8 cellular contexts compared by ENCODE assay signal in genomic region chr19:797528-798414, GRCh38. TPM values are rescaled to one million over a fixed set of nuclear protein-coding genes. Genes with fewer than 3 reads are reported as not detected.
DNase-seq lines count a peak whose midpoint lies in the region; ATAC-seq and TF ChIP-seq lines count a peak whose summit lies in the region.

No MANE protein-coding gene starts in this region.

- peaks cover 42% of the 10 kb centered on the region for H3K36me3 ChIP-seq in Karpas-422 (ENCODE audit: insufficient read depth, low read length)
- peaks cover 49% of the 10 kb centered on the region for H3K36me3 ChIP-seq in RWPE2 (ENCODE audit: low read depth)
- H3K36me3 ChIP-seq in neural progenitor cell: no peaks in the 10 kb centered on the region
- peaks cover 9 to 28% (median 18%) of the 10 kb centered on the region in 4 donors for H3K36me3 ChIP-seq in stomach

- peaks cover 4% of the 10 kb centered on the region for H3K27me3 Mint-ChIP-seq in neural progenitor cell (ENCODE audit: insufficient read depth, low read depth)

- peak overlapping the region; percentile 98 for H3K4me2 ChIP-seq in Karpas-422 (ENCODE audit: low read depth, low read length, poor library complexity, severe bottlenecking)
- H3K4me2 ChIP-seq in neural progenitor cell: peak overlapping the region; percentile 94

- H3K9me3 Mint-ChIP-seq in neural progenitor cell: no peaks in the 10 kb centered on the region

- peaks cover 38% of the 10 kb centered on the region for H3K4me1 Mint-ChIP-seq in neural progenitor cell

- no peak for TF ChIP-seq POLR2A in stomach (IDR thresholded peaks at IDR 0.05)

- H3K9ac ChIP-seq in Karpas-422 (ENCODE audit: low read length) (peak overlapping the region; percentile 99), neural progenitor cell (peak overlapping the region; percentile 94)

- H3F3A ChIP-seq in neural progenitor cell (ENCODE audit: low read depth): peaks cover 29% of the 10 kb centered on the region

- H3K4me3 ChIP-seq in Karpas-422 (ENCODE audit: low read length) (peak overlapping the region; percentile 100), RWPE2 (ENCODE audit: severe bottlenecking) (peak overlapping the region; percentile 73), foreskin fibroblast (ENCODE audit: low read depth in 1 of 2, low read length in 2 of 2) (peak overlapping the region; percentile 94 to 95), neural progenitor cell (peak overlapping the region; percentile 89), stomach (peak overlapping the region; percentile 96 to 99 (median 97))

- peaks cover 49% of the 10 kb centered on the region for H4K20me1 ChIP-seq in Karpas-422 (ENCODE audit: insufficient read depth, low read depth, low read length)
- peaks cover 49% of the 10 kb centered on the region for H4K20me1 ChIP-seq in neural progenitor cell (ENCODE audit: low read depth)

- H2AFZ ChIP-seq in Karpas-422 (ENCODE audit: low read length): no peak overlapping the region
- H2AFZ ChIP-seq in neural progenitor cell (replicated peaks): no peak overlapping the region

- intact Hi-C loops in stomach (cut with DNase I; ENCODE audit: low total_unique reads): no loop called here

- 0 to 1% (median 1%) methylated on average over 37 to 126 of the region's 129 CpGs for WGBS in stomach, 5 donors

- H3K9me2 ChIP-seq in Karpas-422 (replicated peaks; ENCODE audit: insufficient read depth, low read length): no peaks in the 10 kb centered on the region

- ATAC-seq in GM21786 (IDR thresholded peaks at IDR 0.05; ENCODE audit: unreplicated experiment) (peak; percentile 27), RWPE2 (ENCODE audit: low read depth) (no peak)

- TF ChIP-seq CTCF in RWPE2 (IDR thresholded peaks at IDR 0.05; ENCODE audit: poor library complexity, severe bottlenecking) (no peak), foreskin fibroblast (IDR thresholded peaks at IDR 0.05; ENCODE audit: low read depth, low read length) (no peak), neural progenitor cell (IDR thresholded peaks at IDR 0.05) (no peak), stomach (IDR thresholded peaks at IDR 0.05) (no peak)

- H3K9me3 ChIP-seq in Karpas-422 (ENCODE audit: low read length) (no peaks in the 10 kb centered on the region), RWPE2 (ENCODE audit: severe bottlenecking) (no peaks in the 10 kb centered on the region), neural progenitor cell (ENCODE audit: low read depth) (no peaks in the 10 kb centered on the region), stomach (no peaks in the 10 kb centered on the region)

- H3K27me3 ChIP-seq in Karpas-422 (ENCODE audit: low read length) (no peaks in the 10 kb centered on the region), RWPE2 (ENCODE audit: insufficient read depth, poor library complexity, severe bottlenecking) (no peaks in the 10 kb centered on the region), neural progenitor cell (no peaks in the 10 kb centered on the region), stomach (no peaks in the 10 kb centered on the region)

- H3K27ac ChIP-seq in Karpas-422 (ENCODE audit: low read length) (peak overlapping the region; percentile 82), RWPE2 (ENCODE audit: poor library complexity, severe bottlenecking) (peak overlapping the region; percentile 89), neural progenitor cell (peak overlapping the region; percentile 99), stomach (peak overlapping the region; percentile 94 to 100 (median 96))

- H3K36me3 Mint-ChIP-seq in neural progenitor cell: peaks cover 12% of the 10 kb centered on the region

- H3K4me1 ChIP-seq in Karpas-422 (ENCODE audit: low read length) (peaks cover 13% of the 10 kb centered on the region), RWPE2 (ENCODE audit: insufficient read depth, poor library complexity, severe bottlenecking) (peaks cover 9% of the 10 kb centered on the region), neural progenitor cell (peaks cover 39% of the 10 kb centered on the region), stomach (peaks cover 54 to 61% (median 60%) of the 10 kb centered on the region in 4 donors)

- H3K79me2 ChIP-seq in Karpas-422 (ENCODE audit: low read length) (peaks cover 49% of the 10 kb centered on the region), neural progenitor cell (ENCODE audit: low read depth) (peaks cover 50% of the 10 kb centered on the region)

- peak overlapping the region; percentile 87 for H3K27ac Mint-ChIP-seq in neural progenitor cell

- no peak for TF ChIP-seq EP300 in stomach (IDR thresholded peaks at IDR 0.05)

- DNase-seq in DMS53 treated with DMSO at 0.1 percent for 48 hours (lab: John Stamatoyannopoulos, UW; ENCODE audit: unreplicated experiment): peak; percentile 55
- peak; percentile 96 for DNase-seq in Karpas-422
- DNase-seq in RWPE2 (ENCODE audit: low spot score): no peak
- peak; percentile 82 for DNase-seq in activated gamma-delta T cell (lab: John Stamatoyannopoulos, UW)
- peak; percentile 91 to 98 for DNase-seq in foreskin fibroblast
- peak; percentile 96 for DNase-seq in neural progenitor cell (ENCODE audit: low spot score)
- DNase-seq in stomach: peak; percentile 93

- H3K4me3 Mint-ChIP-seq in neural progenitor cell: peak overlapping the region; percentile 97

RNA-seq across cellular contexts. Expression of gene PTBP1, which starts 0.5 kb away (rescaled TPM):
- total RNA-seq in Karpas-422 (2014; rRNA removed; shearing (Covaris generic); ENCODE audit: low replicate concordance): 170 and 172 TPM in 2 replicates
- total RNA-seq in neural progenitor cell (ENCODE audit: low replicate concordance): 237 and 543 TPM in 2 replicates
- total RNA-seq in stomach: 100 to 1,000 TPM in 4 of 5 donors, 10 to 100 TPM in 1; 92.9 to 539 (median 173) TPM
- polyA plus RNA-seq in stomach: 10 to 100 TPM; 74.8 to 80.9 (median 74.8) TPM

RNA-seq across cellular contexts. Expression of gene PLPPR3, which starts 24.0 kb away (rescaled TPM):
- not detected in 2 replicates for total RNA-seq in Karpas-422 (2014; rRNA removed; shearing (Covaris generic); ENCODE audit: low replicate concordance)
- 15.6 and 91.6 TPM in 2 replicates for total RNA-seq in neural progenitor cell (ENCODE audit: low replicate concordance)
- total RNA-seq in stomach: under 1 TPM in 1 of 5 donors, not detected in 4; 0.55 TPM
- polyA plus RNA-seq in stomach: under 1 TPM in 1 of 3 donors, not detected in 2; 0.46 TPM

RNA-seq across cellular contexts. Expression of gene AZU1, which starts 29.9 kb away (rescaled TPM):
- not detected in 2 replicates for total RNA-seq in Karpas-422 (2014; rRNA removed; shearing (Covaris generic); ENCODE audit: low replicate concordance)
- total RNA-seq in neural progenitor cell (ENCODE audit: low replicate concordance) (1.0 and 2.0 TPM in 2 replicates), stomach (under 1 TPM in 1 of 5 donors, not detected in 4; 0.55 TPM)
- polyA plus RNA-seq in stomach: 1 to 10 TPM in 1 of 3 donors, under 1 TPM in 2; 0.53 to 1.5 (median 1.00) TPM

RNA-seq across cellular contexts. Expression of gene PRTN3, which starts 43.0 kb away (rescaled TPM):
- not detected in 2 replicates for total RNA-seq in Karpas-422 (2014; rRNA removed; shearing (Covaris generic); ENCODE audit: low replicate concordance)
- 0.28 TPM in 1 of 2 replicates, not detected in the other for total RNA-seq in neural progenitor cell (ENCODE audit: low replicate concordance)
- 1 to 10 TPM in 1 of 5 donors, not detected in 4; 2.6 TPM for total RNA-seq in stomach
- under 1 TPM in 1 of 3 donors, not detected in 2; 0.15 TPM for polyA plus RNA-seq in stomach

RNA-seq across cellular contexts. Expression of gene MISP, which starts 46.9 kb away (rescaled TPM):
- not detected in 2 replicates for total RNA-seq in Karpas-422 (2014; rRNA removed; shearing (Covaris generic); ENCODE audit: low replicate concordance)
- not detected in 2 replicates for total RNA-seq in neural progenitor cell (ENCODE audit: low replicate concordance)
- total RNA-seq in stomach: 100 to 1,000 TPM in 1 of 5 donors, 10 to 100 TPM in 3, 1 to 10 TPM in 1; 5.3 to 149 (median 27.7) TPM
- polyA plus RNA-seq in stomach: 10 to 100 TPM in 2 of 3 donors, 1 to 10 TPM in 1; 2.1 to 12.9 (median 12.5) TPM

Comparison
In these comparisons a context has a peak if more than half of its experiments do, and no peak if none do; other contexts are left out.
1. RNA of gene PLPPR3, which starts 24.0 kb away (total RNA-seq): 15.6 to 91.6 TPM in neural progenitor cell; not detected in Karpas-422 and 0.55 TPM in stomach; every median in the first group is over 10 times any median in the second.
2. Peak in every context shown above with its lines, with median percentiles within 50 percentile points of each other: H3K27ac ChIP-seq and H3K4me3 ChIP-seq.